In genomic region chr9:136761545-136761981, GRCh38 we compare ENCODE assay signal across 15 cellular contexts. TPM values are rescaled to one million over a fixed set of nuclear protein-coding genes. Genes with fewer than 3 reads are reported as not detected.
A peak's percentile ranks its signal among the peaks of the same experiment; 100 is the strongest.
DNase-seq lines count a peak whose midpoint lies in the region; ATAC-seq, FAIRE-seq and TF ChIP-seq lines count a peak whose summit lies in the region.
"Had no signal": no experiment of that assay in that cellular context is flagged by ENCODE, and none has a peak within 500 bp of the region (broad histone marks: within the 10 kb centered on the region; RNA-seq: fewer than 3 reads in every experiment).

No MANE protein-coding gene starts in this region.

- H3K27me3 Mint-ChIP-seq in chondrocyte (ENCODE audit: low read depth), result no peaks in the 10 kb centered on the region

- H4K20me1 ChIP-seq in HepG2 (ENCODE audit: insufficient read depth, low read length), result no peaks in the 10 kb centered on the region

- CTCF ChIA-PET in HepG2 (lab: Yijun Ruan, JAX; ENCODE audit: low intra/inter-chr PET ratio, low total read pairs), result interaction anchor here (1.2 kb wide), 1 partner anchor 23 kb away, joined by 3 read pairs; no protein-coding TSS in a partner anchor

- H3K9me3 ChIP-seq in HepG2 (ENCODE audit: low read length) (no peaks in the 10 kb centered on the region), right lobe of liver (no peaks in the 10 kb centered on the region), mucosa of descending colon (no peaks in the 10 kb centered on the region), prostate gland (no peaks in the 10 kb centered on the region), adrenal gland (replicated peaks in 1 of 3) (no peaks in the 10 kb centered on the region)

- no peak for TF ChIP-seq POLR2A in HepG2 (IDR thresholded peaks at IDR 0.05; ENCODE audit: insufficient read depth in 1 of 2, low read depth in 2 of 2, low read length in 2 of 2)
- no peak for TF ChIP-seq POLR2A in right lobe of liver (IDR thresholded peaks at IDR 0.05)
- TF ChIP-seq POLR2A in prostate gland (IDR thresholded peaks at IDR 0.05), result no peak
- TF ChIP-seq POLR2A in adrenal gland (IDR thresholded peaks at IDR 0.05), result no peak

- H3K79me2 ChIP-seq in HepG2 (ENCODE audit: insufficient read depth, low read length), result no peaks in the 10 kb centered on the region

- H3K27ac ChIP-seq in HepG2 (ENCODE audit: extremely low read length, insufficient read depth, low read length), result no peak overlapping the region
- H3K27ac ChIP-seq in right lobe of liver, result no peak overlapping the region
- H3K27ac ChIP-seq in prostate gland, result no peak overlapping the region
- H3K27ac ChIP-seq in adrenal gland, result no peak overlapping the region
- H3K27ac ChIP-seq: RWPE1 had no signal

- no peak overlapping the region for H3K4me3 Mint-ChIP-seq in chondrocyte (ENCODE audit: unreplicated experiment)
- H3K4me3 Mint-ChIP-seq: CD8-positive, alpha-beta memory T cell had no signal

- H3K27me3 ChIP-seq in HepG2 (ENCODE audit: control insufficient read depth in 1 of 2, insufficient read depth in 2 of 2, low read length in 2 of 2) (peaks cover 5 to 21% of the 10 kb centered on the region in 2 experiments; a peak in 3 of 5 replicates), right lobe of liver (no peaks in the 10 kb centered on the region), prostate gland (replicated peaks; ENCODE audit: insufficient read depth) (no peaks in the 10 kb centered on the region), adrenal gland (no peaks in the 10 kb centered on the region)

- no peak overlapping the region for H3K9ac ChIP-seq in HepG2 (ENCODE audit: insufficient read depth, low read depth, low read length)

- no peaks in the 10 kb centered on the region for H3K9me3 Mint-ChIP-seq in chondrocyte (ENCODE audit: low read depth)
- H3K9me3 Mint-ChIP-seq: CD8-positive, alpha-beta memory T cell had no signal

- TF ChIP-seq CTCF in HepG2 (CRISPR knock-in tag; IDR thresholded peaks at IDR 0.05) (no peak), right lobe of liver (IDR thresholded peaks at IDR 0.05) (no peak), chondrocyte (IDR thresholded peaks at IDR 0.05) (no peak), mucosa of descending colon (IDR thresholded peaks at IDR 0.05) (no peak), prostate gland (IDR thresholded peaks at IDR 0.05) (no peak), adrenal gland (IDR thresholded peaks at IDR 0.05) (no peak)

- peaks cover 58% of the 10 kb centered on the region for H3K4me1 ChIP-seq in HepG2 (ENCODE audit: insufficient read depth, low read length)
- H3K4me1 ChIP-seq in right lobe of liver, result no peaks in the 10 kb centered on the region
- peaks cover 14% of the 10 kb centered on the region for H3K4me1 ChIP-seq in mucosa of descending colon (ENCODE audit: low read depth)
- H3K4me1 ChIP-seq in prostate gland (replicated peaks), result no peaks in the 10 kb centered on the region
- no peaks in the 10 kb centered on the region for H3K4me1 ChIP-seq in adrenal gland (replicated peaks in 1 of 2)

- no peaks in the 10 kb centered on the region for H3K36me3 Mint-ChIP-seq in chondrocyte (ENCODE audit: low read depth)
- H3K36me3 Mint-ChIP-seq: CD8-positive, alpha-beta memory T cell had no signal

- no peak overlapping the region for H2AFZ ChIP-seq in HepG2 (ENCODE audit: low read length)

- FAIRE-seq in HepG2 (lab: Jason Lieb, UNC), result no peak

- ATAC-seq in HepG2 (no peak), right lobe of liver (no peak), mucosa of descending colon (no peak)

- no TSS peak for BruUV-seq in HepG2 (replicated peaks; lab: Mats Ljungman, UMichigan)

- in situ Hi-C loops in HepG2 (cut with HindIII; ENCODE audit: extremely low pct_ligation_motif_present, low pct_unique_long_range_greater_than_20kb), result no loop called here

- WGBS in HepG2 (ENCODE audit: low lambda C conversion rate), result 71% methylated on average over 13 of the region's 13 CpGs
- 73% methylated on average over 3 of the region's 13 CpGs for WGBS in right lobe of liver (ENCODE audit: insufficient coverage, low coverage, low lambda C conversion rate, missing lambda C conversion rate)
- 86% methylated on average over 12 of the region's 13 CpGs for WGBS in prostate gland
- 64 to 83% (median 75%) methylated on average over 8 to 13 of the region's 13 CpGs for WGBS in adrenal gland, 4 donors

- DNase-seq in HepG2 (ENCODE audit: low spot score), result no peak
- no peak for DNase-seq in right lobe of liver
- peak; percentile 62 for DNase-seq in chondrocyte (ENCODE audit: low spot score)
- DNase-seq in mucosa of descending colon, result peak in 2 of 3 donors; percentile 33 to 40
- DNase-seq in prostate gland (ENCODE audit: low spot score), result no peak
- DNase-seq in adrenal gland, result no peak
- no peak for DNase-seq in stimulated activated CD4-positive, alpha-beta T cell treated with anti-CD3 and anti-CD28 coated beads, Interleukin-2, amount 100 ng/mL, for 24 hours
- DNase-seq in HPDE6-E6E7 (ENCODE audit: extremely low spot score), result no peak
- DNase-seq: NCI-H1048, SIG-M5 had no signal

- no peak for TF ChIP-seq RAD21 in HepG2 (CRISPR knock-in tag; IDR thresholded peaks at IDR 0.05)

- H3K27ac Mint-ChIP-seq in chondrocyte (ENCODE audit: unreplicated experiment), result no peak overlapping the region

- peaks cover 3% of the 10 kb centered on the region for H3K4me1 Mint-ChIP-seq in chondrocyte (ENCODE audit: low read depth)

- POLR2A ChIA-PET in HepG2 (lab: Yijun Ruan, JAX), result no interaction called here

- intact Hi-C loops in HepG2 (cut with micrococcal nuclease; ENCODE audit: unreplicated experiment), result no loop called here
- intact Hi-C loops in right lobe of liver (cut with DNase I), result no loop called here
- intact Hi-C loops in mucosa of descending colon (cut with DNase I, micrococcal nuclease), result no loop called here
- intact Hi-C loops in prostate gland (cut with DNase I), result no loop called here
- intact Hi-C loops in adrenal gland (cut with DNase I), result no loop called here

- H3K4me2 ChIP-seq in HepG2 (ENCODE audit: low read depth, low read length), result peak overlapping the region; percentile 56

- H3K4me3 ChIP-seq in HepG2 (replicated peaks in 1 of 3; ENCODE audit: insufficient read depth in 1 of 3, low read depth in 2 of 3, low read length in 3 of 3) (no peak overlapping the region), right lobe of liver (no peak overlapping the region), mucosa of descending colon (no peak overlapping the region), prostate gland (no peak overlapping the region), adrenal gland (no peak overlapping the region)

- H3K36me3 ChIP-seq in HepG2 (replicated peaks in 1 of 2; ENCODE audit: control insufficient read depth in 1 of 2, insufficient read depth in 2 of 2, low read length in 2 of 2) (no peaks in the 10 kb centered on the region), right lobe of liver (no peaks in the 10 kb centered on the region), mucosa of descending colon (ENCODE audit: low read depth) (no peaks in the 10 kb centered on the region), prostate gland (no peaks in the 10 kb centered on the region), adrenal gland (replicated peaks in 1 of 2) (no peaks in the 10 kb centered on the region)

- TF ChIP-seq EP300 in HepG2 (IDR thresholded peaks at IDR 0.05; ENCODE audit: low read depth in 2 of 2, low read length in 2 of 2) (no peak), HepG2 (CRISPR knock-in tag; IDR thresholded peaks at IDR 0.05; ENCODE audit: borderline replicate concordance) (no peak)

RNA-seq across cellular contexts. Expression of gene LCN15, which starts 2.8 kb away (rescaled TPM):
- total RNA-seq in HepG2 (2016; rRNA removed; fragmentation: Illumina TruSeq; extraction: Trizol), result 0.29 and 1.3 TPM in 2 replicates
- total RNA-seq in HepG2 (2016; cell fraction: cytosol; rRNA removed; fragmentation: Illumina TruSeq; extraction: Trizol; ENCODE audit: low read depth), result 1.3 and 1.9 TPM in 2 replicates
- total RNA-seq in HepG2 (2016; cell fraction: insoluble cytoplasmic fraction; rRNA removed; fragmentation: Illumina TruSeq; extraction: Trizol), result 0.55 and 1.00 TPM in 2 replicates
- 0.96 and 1.5 TPM in 2 replicates for total RNA-seq in HepG2 (2016; cell fraction: membrane; rRNA removed; fragmentation: Illumina TruSeq; extraction: Trizol)
- 0.41 and 0.99 TPM in 2 replicates for total RNA-seq in HepG2 (2016; cell fraction: nucleus; rRNA removed; fragmentation: Illumina TruSeq; extraction: Trizol)
- polyA plus RNA-seq in HepG2 (2011; rRNA removed), result 32.9 and 53.7 TPM in 2 replicates
- 35.0 and 114 TPM in 2 replicates for polyA plus RNA-seq in HepG2 (2011; cell fraction: cytosol; rRNA removed)
- 18.7 and 43.2 TPM in 2 replicates for polyA plus RNA-seq in HepG2 (2011; cell fraction: nucleus; rRNA removed)
- polyA plus RNA-seq in HepG2 (2012), result 13.7 and 27.0 TPM in 2 replicates
- 1.2 and 1.3 TPM in 2 replicates for polyA plus RNA-seq in HepG2 (2016; cell fraction: cytosol; fragmentation: Illumina TruSeq; extraction: Trizol; ENCODE audit: low read depth)
- 0.36 and 0.57 TPM in 2 replicates for polyA plus RNA-seq in HepG2 (2016; cell fraction: insoluble cytoplasmic fraction; fragmentation: Illumina TruSeq; extraction: Trizol; ENCODE audit: low read depth)
- 0.84 and 0.88 TPM in 2 replicates for polyA plus RNA-seq in HepG2 (2016; cell fraction: membrane; fragmentation: Illumina TruSeq; extraction: Trizol; ENCODE audit: low read depth)
- 0.93 and 1.4 TPM in 2 replicates for polyA plus RNA-seq in HepG2 (2016; cell fraction: nucleus; fragmentation: Illumina TruSeq; extraction: Trizol; ENCODE audit: insufficient read depth, low read depth)
- 28.1 TPM in 1 of 2 replicates, not detected in the other for polyA minus RNA-seq in HepG2 (2011; rRNA and poly(A)+ RNA removed; ENCODE audit: low replicate concordance)
- polyA minus RNA-seq in HepG2 (2011; cell fraction: cytosol; rRNA and poly(A)+ RNA removed), result 3.6 and 11.7 TPM in 2 replicates
- polyA minus RNA-seq in HepG2 (2011; cell fraction: nucleus; rRNA and poly(A)+ RNA removed), result 2.1 and 3.2 TPM in 2 replicates
- not detected for total RNA-seq in right lobe of liver
- not detected in 3 replicates for total RNA-seq in chondrocyte
- total RNA-seq in mucosa of descending colon, result 10 to 100 TPM in 1 of 3 donors, 1 to 10 TPM in 2; 1.6 to 17.2 (median 3.7) TPM
- under 1 TPM in 1 of 2 donors, not detected in 1; 0.40 TPM for total RNA-seq in prostate gland
- not detected for total RNA-seq in adrenal gland
- not detected for polyA plus RNA-seq in adrenal gland
- total RNA-seq: A172; CD8-positive, alpha-beta memory T cell; MCF 10A; PC-3 had no signal
- polyA plus RNA-seq: CD8-positive, alpha-beta memory T cell had no signal

RNA-seq across cellular contexts. Expression of gene LCN8, which starts 3.5 kb away (rescaled TPM):
- total RNA-seq in HepG2 (2016; rRNA removed; fragmentation: Illumina TruSeq; extraction: Trizol), result not detected in 2 replicates
- not detected in 2 replicates for total RNA-seq in HepG2 (2016; cell fraction: cytosol; rRNA removed; fragmentation: Illumina TruSeq; extraction: Trizol; ENCODE audit: low read depth)
- total RNA-seq in HepG2 (2016; cell fraction: insoluble cytoplasmic fraction; rRNA removed; fragmentation: Illumina TruSeq; extraction: Trizol), result not detected in 2 replicates
- total RNA-seq in HepG2 (2016; cell fraction: membrane; rRNA removed; fragmentation: Illumina TruSeq; extraction: Trizol), result not detected in 2 replicates
- total RNA-seq in HepG2 (2016; cell fraction: nucleus; rRNA removed; fragmentation: Illumina TruSeq; extraction: Trizol), result not detected in 2 replicates
- polyA plus RNA-seq in HepG2 (2011; rRNA removed), result 0.15 TPM in 1 of 2 replicates, not detected in the other
- polyA plus RNA-seq in HepG2 (2011; cell fraction: cytosol; rRNA removed), result 0.01 TPM in 1 of 2 replicates, not detected in the other
- polyA plus RNA-seq in HepG2 (2011; cell fraction: nucleus; rRNA removed), result 0.64 and 1.8 TPM in 2 replicates
- not detected in 2 replicates for polyA plus RNA-seq in HepG2 (2012)
- not detected in 2 replicates for polyA plus RNA-seq in HepG2 (2016; cell fraction: cytosol; fragmentation: Illumina TruSeq; extraction: Trizol; ENCODE audit: low read depth)
- polyA plus RNA-seq in HepG2 (2016; cell fraction: insoluble cytoplasmic fraction; fragmentation: Illumina TruSeq; extraction: Trizol; ENCODE audit: low read depth), result not detected in 2 replicates
- not detected in 2 replicates for polyA plus RNA-seq in HepG2 (2016; cell fraction: membrane; fragmentation: Illumina TruSeq; extraction: Trizol; ENCODE audit: low read depth)
- polyA plus RNA-seq in HepG2 (2016; cell fraction: nucleus; fragmentation: Illumina TruSeq; extraction: Trizol; ENCODE audit: insufficient read depth, low read depth), result not detected in 2 replicates
- polyA minus RNA-seq in HepG2 (2011; rRNA and poly(A)+ RNA removed; ENCODE audit: low replicate concordance), result not detected in 2 replicates
- polyA minus RNA-seq in HepG2 (2011; cell fraction: cytosol; rRNA and poly(A)+ RNA removed), result not detected in 2 replicates
- polyA minus RNA-seq in HepG2 (2011; cell fraction: nucleus; rRNA and poly(A)+ RNA removed), result not detected in 2 replicates
- total RNA-seq in right lobe of liver, result not detected
- total RNA-seq in chondrocyte, result not detected in 3 replicates
- not detected for total RNA-seq in mucosa of descending colon
- total RNA-seq in prostate gland, result not detected
- not detected for total RNA-seq in adrenal gland
- not detected for polyA plus RNA-seq in adrenal gland
- total RNA-seq: A172; CD8-positive, alpha-beta memory T cell; MCF 10A; PC-3 had no signal
- polyA plus RNA-seq: CD8-positive, alpha-beta memory T cell had no signal

RNA-seq across cellular contexts. Expression of gene LCN6, which starts 13.2 kb away (rescaled TPM):
- not detected in 2 replicates for total RNA-seq in HepG2 (2016; rRNA removed; fragmentation: Illumina TruSeq; extraction: Trizol)
- not detected in 2 replicates for total RNA-seq in HepG2 (2016; cell fraction: cytosol; rRNA removed; fragmentation: Illumina TruSeq; extraction: Trizol; ENCODE audit: low read depth)
- not detected in 2 replicates for total RNA-seq in HepG2 (2016; cell fraction: insoluble cytoplasmic fraction; rRNA removed; fragmentation: Illumina TruSeq; extraction: Trizol)
- not detected in 2 replicates for total RNA-seq in HepG2 (2016; cell fraction: membrane; rRNA removed; fragmentation: Illumina TruSeq; extraction: Trizol)
- total RNA-seq in HepG2 (2016; cell fraction: nucleus; rRNA removed; fragmentation: Illumina TruSeq; extraction: Trizol), result not detected in 2 replicates
- polyA plus RNA-seq in HepG2 (2011; rRNA removed), result not detected in 2 replicates
- polyA plus RNA-seq in HepG2 (2011; cell fraction: cytosol; rRNA removed), result not detected in 2 replicates
- polyA plus RNA-seq in HepG2 (2011; cell fraction: nucleus; rRNA removed), result not detected in 2 replicates
- not detected in 2 replicates for polyA plus RNA-seq in HepG2 (2012)
- polyA plus RNA-seq in HepG2 (2016; cell fraction: cytosol; fragmentation: Illumina TruSeq; extraction: Trizol; ENCODE audit: low read depth), result not detected in 2 replicates
- not detected in 2 replicates for polyA plus RNA-seq in HepG2 (2016; cell fraction: insoluble cytoplasmic fraction; fragmentation: Illumina TruSeq; extraction: Trizol; ENCODE audit: low read depth)
- not detected in 2 replicates for polyA plus RNA-seq in HepG2 (2016; cell fraction: membrane; fragmentation: Illumina TruSeq; extraction: Trizol; ENCODE audit: low read depth)
- not detected in 2 replicates for polyA plus RNA-seq in HepG2 (2016; cell fraction: nucleus; fragmentation: Illumina TruSeq; extraction: Trizol; ENCODE audit: insufficient read depth, low read depth)
- not detected in 2 replicates for polyA minus RNA-seq in HepG2 (2011; rRNA and poly(A)+ RNA removed; ENCODE audit: low replicate concordance)
- polyA minus RNA-seq in HepG2 (2011; cell fraction: cytosol; rRNA and poly(A)+ RNA removed), result not detected in 2 replicates
- polyA minus RNA-seq in HepG2 (2011; cell fraction: nucleus; rRNA and poly(A)+ RNA removed), result not detected in 2 replicates
- total RNA-seq in right lobe of liver, result under 1 TPM in 2 of 6 experiments, not detected in 4; 0.26 to 0.63 TPM
- total RNA-seq in chondrocyte, result not detected in 3 replicates
- total RNA-seq in mucosa of descending colon, result 1 to 10 TPM; 1.0 to 8.5 (median 4.7) TPM
- total RNA-seq in prostate gland, result 10 to 100 TPM in 1 of 2 donors, 1 to 10 TPM in 1; 7.8 to 16.2 TPM
- 10 to 100 TPM in 1 of 8 donors, 1 to 10 TPM in 1, under 1 TPM in 2, not detected in 4; 0.43 to 25.4 (median 1.1) TPM for total RNA-seq in adrenal gland
- polyA plus RNA-seq in adrenal gland, result 10 to 100 TPM in 1 of 3 donors, 1 to 10 TPM in 1, not detected in 1; 2.8 to 20.8 TPM
- total RNA-seq: A172; CD8-positive, alpha-beta memory T cell; MCF 10A; PC-3 had no signal
- polyA plus RNA-seq: CD8-positive, alpha-beta memory T cell had no signal

RNA-seq across cellular contexts. Expression of gene LCN10, which starts 18.8 kb away (rescaled TPM):
- total RNA-seq in HepG2 (2016; rRNA removed; fragmentation: Illumina TruSeq; extraction: Trizol), result 0.14 and 0.53 TPM in 2 replicates
- not detected in 2 replicates for total RNA-seq in HepG2 (2016; cell fraction: cytosol; rRNA removed; fragmentation: Illumina TruSeq; extraction: Trizol; ENCODE audit: low read depth)
- 0.13 and 0.19 TPM in 2 replicates for total RNA-seq in HepG2 (2016; cell fraction: insoluble cytoplasmic fraction; rRNA removed; fragmentation: Illumina TruSeq; extraction: Trizol)
- total RNA-seq in HepG2 (2016; cell fraction: membrane; rRNA removed; fragmentation: Illumina TruSeq; extraction: Trizol), result 0.34 TPM in 2 replicates
- total RNA-seq in HepG2 (2016; cell fraction: nucleus; rRNA removed; fragmentation: Illumina TruSeq; extraction: Trizol), result 0.22 TPM in 1 of 2 replicates, not detected in the other
- polyA plus RNA-seq in HepG2 (2011; rRNA removed), result 0.61 and 0.84 TPM in 2 replicates
- polyA plus RNA-seq in HepG2 (2011; cell fraction: cytosol; rRNA removed), result 0.82 and 1.0 TPM in 2 replicates
- 0.85 and 1.8 TPM in 2 replicates for polyA plus RNA-seq in HepG2 (2011; cell fraction: nucleus; rRNA removed)
- polyA plus RNA-seq in HepG2 (2012), result 1.5 and 1.8 TPM in 2 replicates
- polyA plus RNA-seq in HepG2 (2016; cell fraction: cytosol; fragmentation: Illumina TruSeq; extraction: Trizol; ENCODE audit: low read depth), result 0.18 and 0.24 TPM in 2 replicates
- 0.27 and 0.43 TPM in 2 replicates for polyA plus RNA-seq in HepG2 (2016; cell fraction: insoluble cytoplasmic fraction; fragmentation: Illumina TruSeq; extraction: Trizol; ENCODE audit: low read depth)
- 0.15 and 0.43 TPM in 2 replicates for polyA plus RNA-seq in HepG2 (2016; cell fraction: membrane; fragmentation: Illumina TruSeq; extraction: Trizol; ENCODE audit: low read depth)
- polyA plus RNA-seq in HepG2 (2016; cell fraction: nucleus; fragmentation: Illumina TruSeq; extraction: Trizol; ENCODE audit: insufficient read depth, low read depth), result 0.41 and 0.74 TPM in 2 replicates
- 0.30 and 1.0 TPM in 2 replicates for polyA minus RNA-seq in HepG2 (2011; rRNA and poly(A)+ RNA removed; ENCODE audit: low replicate concordance)
- polyA minus RNA-seq in HepG2 (2011; cell fraction: cytosol; rRNA and poly(A)+ RNA removed), result not detected in 2 replicates
- polyA minus RNA-seq in HepG2 (2011; cell fraction: nucleus; rRNA and poly(A)+ RNA removed), result not detected in 2 replicates
- total RNA-seq in right lobe of liver, result under 1 TPM in 4 of 6 experiments, not detected in 2; 0.23 to 0.81 (median 0.32) TPM
- not detected in 3 replicates for total RNA-seq in chondrocyte
- total RNA-seq in mucosa of descending colon, result 1 to 10 TPM in 2 of 3 donors, under 1 TPM in 1; 0.12 to 5.1 (median 2.7) TPM
- 10 to 100 TPM in 1 of 2 donors, 1 to 10 TPM in 1; 3.9 to 14.8 TPM for total RNA-seq in prostate gland
- under 1 TPM in 2 of 8 donors, not detected in 6; 0.17 to 0.23 TPM for total RNA-seq in adrenal gland
- 1 to 10 TPM in 2 of 3 donors, under 1 TPM in 1; 0.11 to 9.5 (median 2.4) TPM for polyA plus RNA-seq in adrenal gland
- total RNA-seq: A172, MCF 10A, PC-3 had no signal

RNA-seq across cellular contexts. Expression of gene TMEM141, which starts 29.6 kb away (rescaled TPM):
- total RNA-seq in HepG2 (2016; rRNA removed; fragmentation: Illumina TruSeq; extraction: Trizol) (81.0 and 84.7 TPM in 2 replicates), right lobe of liver (100 to 1,000 TPM in 1 of 6 experiments, 10 to 100 TPM in 5; 46.5 to 105 (median 56.7) TPM), chondrocyte (31.2 to 40.0 TPM (median 32.5 TPM) in 3 replicates), mucosa of descending colon (100 to 1,000 TPM; 110 to 373 (median 127) TPM), prostate gland (100 to 1,000 TPM; 181 to 335 TPM), adrenal gland (10 to 100 TPM; 31.3 to 78.7 (median 57.1) TPM)
- 70.4 and 100.0 TPM in 2 replicates for total RNA-seq in HepG2 (2016; cell fraction: cytosol; rRNA removed; fragmentation: Illumina TruSeq; extraction: Trizol; ENCODE audit: low read depth)
- total RNA-seq in HepG2 (2016; cell fraction: insoluble cytoplasmic fraction; rRNA removed; fragmentation: Illumina TruSeq; extraction: Trizol), result 80.8 and 84.7 TPM in 2 replicates
- 80.1 and 91.8 TPM in 2 replicates for total RNA-seq in HepG2 (2016; cell fraction: membrane; rRNA removed; fragmentation: Illumina TruSeq; extraction: Trizol)
- total RNA-seq in HepG2 (2016; cell fraction: nucleus; rRNA removed; fragmentation: Illumina TruSeq; extraction: Trizol), result 33.1 and 42.9 TPM in 2 replicates
- polyA plus RNA-seq in HepG2 (2011; rRNA removed) (199 and 202 TPM in 2 replicates), adrenal gland (10 to 100 TPM; 46.7 to 94.8 (median 76.3) TPM)
- polyA plus RNA-seq in HepG2 (2011; cell fraction: cytosol; rRNA removed), result 251 and 366 TPM in 2 replicates
- polyA plus RNA-seq in HepG2 (2011; cell fraction: nucleus; rRNA removed), result 166 and 175 TPM in 2 replicates
- polyA plus RNA-seq in HepG2 (2012), result 67.3 and 131 TPM in 2 replicates
- polyA plus RNA-seq in HepG2 (2016; cell fraction: cytosol; fragmentation: Illumina TruSeq; extraction: Trizol; ENCODE audit: low read depth), result 77.4 and 109 TPM in 2 replicates
- polyA plus RNA-seq in HepG2 (2016; cell fraction: insoluble cytoplasmic fraction; fragmentation: Illumina TruSeq; extraction: Trizol; ENCODE audit: low read depth), result 78.7 and 86.2 TPM in 2 replicates
- polyA plus RNA-seq in HepG2 (2016; cell fraction: membrane; fragmentation: Illumina TruSeq; extraction: Trizol; ENCODE audit: low read depth), result 77.7 and 87.6 TPM in 2 replicates
- 59.2 and 68.0 TPM in 2 replicates for polyA plus RNA-seq in HepG2 (2016; cell fraction: nucleus; fragmentation: Illumina TruSeq; extraction: Trizol; ENCODE audit: insufficient read depth, low read depth)
- polyA minus RNA-seq in HepG2 (2011; rRNA and poly(A)+ RNA removed; ENCODE audit: low replicate concordance), result 52.1 and 111 TPM in 2 replicates
- polyA minus RNA-seq in HepG2 (2011; cell fraction: cytosol; rRNA and poly(A)+ RNA removed), result 30.4 and 35.6 TPM in 2 replicates
- polyA minus RNA-seq in HepG2 (2011; cell fraction: nucleus; rRNA and poly(A)+ RNA removed), result 38.6 and 51.1 TPM in 2 replicates

Comparison
In these comparisons a context has a peak if more than half of its experiments do, and no peak if none do; other contexts are left out.
1. DNase-seq: peak in chondrocyte (single experiment) and mucosa of descending colon (2 of 3); none in HepG2 (single experiment), right lobe of liver (0 of 3), prostate gland (single experiment), adrenal gland (0 of 7), stimulated activated CD4-positive, alpha-beta T cell treated with anti-CD3 and anti-CD28 coated beads, Interleukin-2, amount 100 ng/mL, for 24 hours (0 of 2) and HPDE6-E6E7 (single experiment).